ENCODE assay signal across 20 cellular contexts in the genomic region with DNA sequence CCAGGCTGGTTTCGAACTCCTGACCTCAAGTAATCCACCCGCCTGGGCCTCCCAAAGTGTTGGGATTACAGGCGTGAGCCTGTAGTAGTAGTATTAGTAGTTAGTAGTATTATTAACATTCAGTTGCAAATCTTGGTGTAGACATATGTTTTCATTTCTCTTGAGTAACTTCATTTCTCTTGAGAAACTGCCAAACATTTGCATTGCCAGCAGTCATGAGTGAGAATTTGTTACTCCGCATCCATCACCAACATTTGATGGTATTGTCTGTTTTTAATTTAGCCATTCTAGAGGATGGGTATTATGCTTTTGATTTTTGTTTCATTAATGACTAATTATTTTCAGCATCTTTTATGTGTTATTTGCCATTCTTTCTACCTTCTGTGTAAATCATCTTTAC. TPM values are rescaled to one million over a fixed set of nuclear protein-coding genes. Genes with fewer than 3 reads are reported as not detected.
DNase-seq lines count a peak whose midpoint lies in the region; ATAC-seq and TF ChIP-seq lines count a peak whose summit lies in the region.
"Had no signal": no experiment of that assay in that cellular context is flagged by ENCODE, and none has a peak within 500 bp of the region (broad histone marks: within the 10 kb centered on the region; RNA-seq: fewer than 3 reads in every experiment).

No MANE protein-coding gene starts in this region.

- TF ChIP-seq CTCF in fibroblast of pulmonary artery (IDR thresholded peaks at IDR 0.05; ENCODE audit: low read length, missing control alignments) = no peak

- H3K4me3 ChIP-seq in fibroblast of pulmonary artery (replicated peaks; ENCODE audit: low read depth, low read length) = no peak overlapping the region
- H3K4me3 ChIP-seq: A549; BLaER1 treated with 17β-estradiol and CSF1 and Interleukin-3, amounts not matched to agents 10 nM and 100 nM; SJSA1 had no signal

- ATAC-seq in HG03095 (IDR thresholded peaks at IDR 0.05; ENCODE audit: unreplicated experiment) = no peak
- no peak for ATAC-seq in GM19452 (IDR thresholded peaks at IDR 0.05; ENCODE audit: unreplicated experiment)
- ATAC-seq: A549; CD8-positive, alpha-beta T cell had no signal

- DNase-seq in G401 (ENCODE audit: low spot score) (peak; percentile 57), cerebellum (ENCODE audit: low spot score) (peak; percentile 34), fibroblast of pulmonary artery (ENCODE audit: low read depth) (peak; percentile 23), stromal cell of bone marrow (ENCODE audit: low read depth) (peak; percentile 28)
- no peak for DNase-seq in effector CD8-positive, alpha-beta T cell (lab: John Stamatoyannopoulos, UW)
- DNase-seq: CD8-positive, alpha-beta T cell; DMS153; GDM1; NCI-H1105; NCI-H1694 treated with DMSO at 0.1 percent for 48 hours; NCI-H2081 treated with DMSO at 0.1 percent for 48 hours; NCI-H2171 treated with DMSO at 0.1 percent for 48 hours; NCI-H526; OCI-M1 had no signal

- in situ Hi-C loops in G401 (cut with HindIII; ENCODE audit: low sequenced_read_pairs) = no loop called here

RNA-seq across cellular contexts. Expression of a gene that starts 1.5 kb away (rescaled TPM):
- 0.17 TPM in 1 of 2 replicates, not detected in the other for total RNA-seq in G401 (2014; rRNA removed; shearing (Covaris generic))
- not detected for total RNA-seq in cerebellum
- total RNA-seq: CD8-positive, alpha-beta T cell; H4; SJSA1 had no signal

RNA-seq across cellular contexts. Expression of a gene that starts 19.4 kb away (rescaled TPM):
- total RNA-seq in G401 (2014; rRNA removed; shearing (Covaris generic)) = 17.3 and 18.5 TPM in 2 replicates
- 75.2 TPM for total RNA-seq in cerebellum
